ENCODE assay signal across 10 cellular contexts in genomic region chr7:117808273-117808868, GRCh38.
DNase-seq lines count a peak whose midpoint lies in the region; ATAC-seq and TF ChIP-seq lines count a peak whose summit lies in the region.
"Had no signal": no experiment of that assay in that cellular context is flagged by ENCODE, and none has a peak within 500 bp of the region (broad histone marks: within the 10 kb centered on the region; RNA-seq: fewer than 3 reads in every experiment).

No MANE protein-coding gene starts in this region.

- WGBS in suprapubic skin: 28% methylated on average over 8 of the region's 8 CpGs

- no peak overlapping the region for H3K4me3 ChIP-seq in suprapubic skin

- no peak for TF ChIP-seq CTCF in suprapubic skin (IDR thresholded peaks at IDR 0.05)

- TF ChIP-seq EP300 in suprapubic skin (IDR thresholded peaks at IDR 0.05): no peak

- peaks cover 18% of the 10 kb centered on the region for H3K4me1 ChIP-seq in suprapubic skin

- H3K36me3 ChIP-seq in suprapubic skin: no peaks in the 10 kb centered on the region

- ATAC-seq in HG02852 (IDR thresholded peaks at IDR 0.05; ENCODE audit: unreplicated experiment): no peak
- no peak for ATAC-seq in GM18498 (IDR thresholded peaks at IDR 0.05; ENCODE audit: unreplicated experiment)
- no peak for ATAC-seq in HG03025 (IDR thresholded peaks at IDR 0.05; ENCODE audit: low FRiP score, unreplicated experiment)
- ATAC-seq: effector memory CD8-positive, alpha-beta T cell had no signal

- H3K27me3 ChIP-seq in suprapubic skin: no peaks in the 10 kb centered on the region

- H3K9me3 ChIP-seq in suprapubic skin: no peaks in the 10 kb centered on the region

- no peak for TF ChIP-seq POLR2A in suprapubic skin (IDR thresholded peaks at IDR 0.05)

- DNase-seq in NCI-H1694 (lab: John Stamatoyannopoulos, UW): peak; percentile 54
- DNase-seq in astrocyte of the hippocampus (ENCODE audit: low read depth, low spot score): peak; percentile 89
- peak in 30 of 51 donors; percentile 10 to 79 (median 53) for DNase-seq in hypothalamus (lab: John Stamatoyannopoulos, UW)
- no peak for DNase-seq in suprapubic skin (ENCODE audit: low spot score in 2 of 2)
- no peak for DNase-seq in RKO (ENCODE audit: low spot score)
- DNase-seq: effector memory CD8-positive, alpha-beta T cell; stimulated activated CD4-positive, alpha-beta T cell treated with anti-CD3 and anti-CD28 coated beads, Interleukin-2, amount 100 ng/mL, for 24 hours had no signal

- peak overlapping the region; percentile 22 for H3K27ac ChIP-seq in suprapubic skin

Comparison
In these comparisons a context has a peak if more than half of its experiments do, and no peak if none do; other contexts are left out.
1. DNase-seq: peak in NCI-H1694 (single experiment), astrocyte of the hippocampus (single experiment) and hypothalamus (30 of 51); none in suprapubic skin (0 of 2) and RKO (single experiment).